Comparison of ENCODE assay signal across 8 cellular contexts in the genomic region with DNA sequence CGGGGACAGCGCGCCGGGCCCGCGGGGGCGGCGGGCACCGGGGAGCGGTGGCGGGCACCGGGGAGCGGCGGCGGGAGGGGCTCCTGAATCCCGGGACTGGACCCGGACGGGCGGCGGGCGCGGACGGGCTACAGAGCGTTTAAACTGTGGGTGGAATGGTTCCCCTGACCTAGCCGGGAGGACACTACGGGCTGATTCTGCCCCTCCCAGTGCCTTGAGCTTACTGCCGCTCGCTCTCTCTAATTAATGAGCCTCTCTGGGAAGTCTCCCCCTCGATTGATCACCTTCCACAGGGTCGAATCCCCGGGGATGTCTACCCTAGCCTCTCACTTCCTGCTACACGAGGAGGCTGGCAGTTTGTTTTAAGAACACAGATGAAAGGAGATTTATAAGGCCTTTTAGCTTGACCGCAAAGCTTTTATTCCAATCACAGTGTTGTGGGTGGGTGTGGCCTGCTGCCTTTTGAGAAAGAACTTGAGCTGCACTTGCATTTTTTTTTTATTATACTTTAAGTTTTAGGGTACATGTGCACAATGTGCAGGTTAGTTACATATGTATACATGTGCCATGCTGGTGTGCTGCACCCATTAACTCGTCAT. TPM values are rescaled to one million over a fixed set of nuclear protein-coding genes. Genes with fewer than 3 reads are reported as not detected.
A peak's percentile ranks its signal among the peaks of the same experiment; 100 is the strongest.
DNase-seq lines count a peak whose midpoint lies in the region; ATAC-seq and TF ChIP-seq lines count a peak whose summit lies in the region.

No MANE protein-coding gene starts in this region.

- intact Hi-C loops in left cardiac atrium (cut with DNase I): no loop called here
- intact Hi-C loops in sciatic nerve (cut with DNase I): no loop called here

- no peaks in the 10 kb centered on the region for H3K9me3 ChIP-seq in SU-DHL-6 (ENCODE audit: insufficient read depth, low read length)

- H3K27ac ChIP-seq in SU-DHL-6 (ENCODE audit: low read depth, low read length): no peak overlapping the region

- H3K36me3 ChIP-seq in H7 (replicated peaks; ENCODE audit: control insufficient read depth, insufficient read depth, low read length): no peaks in the 10 kb centered on the region
- no peaks in the 10 kb centered on the region for H3K36me3 ChIP-seq in SU-DHL-6 (ENCODE audit: low read length)

- H4K20me1 ChIP-seq in SU-DHL-6 (ENCODE audit: low read depth, low read length): no peaks in the 10 kb centered on the region

- H3K79me2 ChIP-seq in SU-DHL-6 (ENCODE audit: insufficient read depth, low read length): no peaks in the 10 kb centered on the region

- H3K27me3 ChIP-seq in H7 (ENCODE audit: control insufficient read depth, insufficient read depth, low read length) (peaks cover 12% of the 10 kb centered on the region), SU-DHL-6 (ENCODE audit: low read length) (no peaks in the 10 kb centered on the region)

- H3K9me2 ChIP-seq in SU-DHL-6 (replicated peaks; ENCODE audit: insufficient read depth, low read length): no peaks in the 10 kb centered on the region

- DNase-seq in A172 (ENCODE audit: low spot score) (peak; percentile 12), H7 (no peak), left cardiac atrium (no peak), sciatic nerve (ENCODE audit: low spot score) (no peak), amniotic stem cell (lab: John Stamatoyannopoulos, UW) (no peak), NCI-H1436 (lab: John Stamatoyannopoulos, UW) (no peak)

- H3K4me3 ChIP-seq in H7 (ENCODE audit: insufficient read depth, low read depth, low read length) (peak overlapping the region; percentile 77), SU-DHL-6 (ENCODE audit: insufficient read depth, low read length, poor library complexity, severe bottlenecking) (no peak overlapping the region)

- H3F3A ChIP-seq in SU-DHL-6 (ENCODE audit: insufficient read depth): no peaks in the 10 kb centered on the region

- ATAC-seq in left cardiac atrium (peak; percentile 13 to 39), sciatic nerve (peak; percentile 45), GM18519 (IDR thresholded peaks at IDR 0.05; ENCODE audit: low FRiP score, unreplicated experiment) (no peak)

- peak overlapping the region; percentile 33 for H3K4me2 ChIP-seq in SU-DHL-6 (ENCODE audit: low read depth, low read length, poor library complexity, severe bottlenecking)

- no peak for TF ChIP-seq CTCF in SU-DHL-6 (IDR thresholded peaks at IDR 0.05; ENCODE audit: insufficient read depth, low read length, poor library complexity, severe bottlenecking)

- no peak overlapping the region for H2AFZ ChIP-seq in SU-DHL-6 (ENCODE audit: low read depth, low read length, severe bottlenecking)

- no peak overlapping the region for H3K9ac ChIP-seq in SU-DHL-6 (ENCODE audit: low read length)

RNA-seq across cellular contexts. Expression of a gene that starts 1.0 kb away (rescaled TPM):
- total RNA-seq in A172 (2014; rRNA removed; shearing (Covaris generic)): 1.6 and 3.5 TPM in 2 replicates
- 24.5 and 38.9 TPM in 2 replicates for total RNA-seq in H7 (2014; rRNA removed; shearing (Covaris generic))
- total RNA-seq in left cardiac atrium: 1 to 10 TPM; 3.0 to 5.8 TPM
- total RNA-seq in sciatic nerve: 17.1 TPM
